In genomic region chr1:184633785-184634184, GRCh38 we compare ENCODE assay signal across 18 cellular contexts.
DNase-seq lines count a peak whose midpoint lies in the region; ATAC-seq and TF ChIP-seq lines count a peak whose summit lies in the region.
"Had no signal": no experiment of that assay in that cellular context is flagged by ENCODE, and none has a peak within 500 bp of the region (broad histone marks: within the 10 kb centered on the region; RNA-seq: fewer than 3 reads in every experiment).

No MANE protein-coding gene starts in this region.

- H3K4me3 ChIP-seq in right cardiac atrium (ENCODE audit: low read length) (no peak overlapping the region), gastroesophageal sphincter (no peak overlapping the region), tibial nerve (no peak overlapping the region)
- H3K4me3 ChIP-seq: A549 had no signal

- TF ChIP-seq EP300 in gastroesophageal sphincter (IDR thresholded peaks at IDR 0.05) (no peak), tibial nerve (IDR thresholded peaks at IDR 0.05) (no peak)

- TF ChIP-seq POLR2A in gastroesophageal sphincter (IDR thresholded peaks at IDR 0.05) (no peak), tibial nerve (IDR thresholded peaks at IDR 0.05) (no peak)

- WGBS in right cardiac atrium: 66% methylated on average over 4 of the region's 4 CpGs
- 72 to 83% methylated on average over 4 of the region's 4 CpGs for WGBS in gastroesophageal sphincter (ENCODE audit: low coverage in 1 of 2), 2 donors
- 49 to 79% methylated on average over 4 of the region's 4 CpGs for WGBS in tibial nerve, 2 donors

- intact Hi-C loops in right cardiac atrium (cut with DNase I): no loop called here
- intact Hi-C loops in cardiac septum (cut with DNase I): no loop called here

- H3K9me3 ChIP-seq in right cardiac atrium (ENCODE audit: control insufficient read depth, low read length) (no peaks in the 10 kb centered on the region), gastroesophageal sphincter (no peaks in the 10 kb centered on the region), tibial nerve (no peaks in the 10 kb centered on the region)
- H3K9me3 ChIP-seq: A549 had no signal

- H3K9me3 Mint-ChIP-seq in immature natural killer cell: peaks cover 0 to 2% (median 0%) of the 10 kb centered on the region in 6 donors

- H3K4me1 ChIP-seq in right cardiac atrium (ENCODE audit: control insufficient read depth, insufficient read depth, low read length) (peaks cover 29% of the 10 kb centered on the region), gastroesophageal sphincter (peaks cover 0 to 63% (median 8%) of the 10 kb centered on the region in 3 donors), tibial nerve (peaks cover 0 to 62% (median 22%) of the 10 kb centered on the region in 4 donors)

- no peak for TF ChIP-seq CTCF in gastroesophageal sphincter (IDR thresholded peaks at IDR 0.05)
- TF ChIP-seq CTCF in tibial nerve (IDR thresholded peaks at IDR 0.05): no peak

- H3K4me3 Mint-ChIP-seq in immature natural killer cell: no peak overlapping the region
- H3K4me3 Mint-ChIP-seq: CD14-positive monocyte, IgD-negative memory B cell had no signal

- ATAC-seq in right cardiac atrium: no peak
- ATAC-seq in gastroesophageal sphincter: no peak
- ATAC-seq in GM19397 (IDR thresholded peaks at IDR 0.05; ENCODE audit: unreplicated experiment): no peak
- ATAC-seq: HCT116 had no signal

- peaks cover 2 to 3% of the 10 kb centered on the region in 2 donors for H3K4me1 Mint-ChIP-seq in immature natural killer cell
- H3K4me1 Mint-ChIP-seq: IgD-negative memory B cell had no signal

- peaks cover 6 to 16% (median 15%) of the 10 kb centered on the region in 3 donors for H3K36me3 Mint-ChIP-seq in immature natural killer cell
- H3K36me3 Mint-ChIP-seq: CD14-positive monocyte, IgD-negative memory B cell had no signal

- H3K27ac ChIP-seq in right cardiac atrium (ENCODE audit: low read length) (no peak overlapping the region), gastroesophageal sphincter (peak overlapping the region in 3 of 4 donors; percentile 27 to 58 (median 56)), tibial nerve (peak overlapping the region in 2 of 4 donors; percentile 85 to 90)

- H3K27ac Mint-ChIP-seq in immature natural killer cell: no peak overlapping the region

- H3K36me3 ChIP-seq in gastroesophageal sphincter: no peaks in the 10 kb centered on the region
- H3K36me3 ChIP-seq in tibial nerve: no peaks in the 10 kb centered on the region

- peaks cover 3 to 11% (median 10%) of the 10 kb centered on the region in 3 donors for H3K27me3 Mint-ChIP-seq in immature natural killer cell (ENCODE audit: low read depth in 3 of 3)

- DNase-seq in right cardiac atrium (peak in 2 of 3 donors; percentile 40 to 64), cardiac septum (ENCODE audit: low spot score) (no peak), mucosa of gallbladder (ENCODE audit: low spot score) (peak; percentile 34), tibial nerve (ENCODE audit: low spot score in 2 of 2) (no peak), immature natural killer cell (no peak), NAMALWA (ENCODE audit: low spot score) (no peak)
- DNase-seq: EL; Kasumi-1; NCI-H187; NCI-H526 treated with DMSO at 0.1 percent for 48 hours; NK-92 treated with Interleukin-12 subunit alpha and Interleukin-12 subunit beta, amount 100 ng/mL, for 24 hours; SIG-M5 had no signal

- H3K27me3 ChIP-seq in right cardiac atrium (ENCODE audit: control insufficient read depth, insufficient read depth): no peaks in the 10 kb centered on the region
- H3K27me3 ChIP-seq in gastroesophageal sphincter: no peaks in the 10 kb centered on the region
- H3K27me3 ChIP-seq in tibial nerve: no peaks in the 10 kb centered on the region

Comparison
In these comparisons a context has a peak if more than half of its experiments do, and no peak if none do; other contexts are left out.
1. DNase-seq: peak in right cardiac atrium (2 of 3) and mucosa of gallbladder (single experiment); none in cardiac septum (single experiment), tibial nerve (0 of 2), immature natural killer cell (0 of 3) and NAMALWA (single experiment).